14 cellular contexts compared by ENCODE assay signal in genomic region chr11:64123102-64123434, GRCh38. TPM values are rescaled to one million over a fixed set of nuclear protein-coding genes. Genes with fewer than 3 reads are reported as not detected.
DNase-seq lines count a peak whose midpoint lies in the region; ATAC-seq and TF ChIP-seq lines count a peak whose summit lies in the region.
"Had no signal": no experiment of that assay in that cellular context is flagged by ENCODE, and none has a peak within 500 bp of the region (broad histone marks: within the 10 kb centered on the region; RNA-seq: fewer than 3 reads in every experiment).

No MANE protein-coding gene starts in this region.

- H3K36me3 ChIP-seq in A673 (ENCODE audit: insufficient read depth, low read length, poor library complexity, severe bottlenecking) (no peaks in the 10 kb centered on the region), SK-N-MC (ENCODE audit: insufficient read depth, low read length) (no peaks in the 10 kb centered on the region), lung (ENCODE audit: control insufficient read depth in 2 of 2, insufficient read depth in 2 of 2, low read length in 2 of 2) (no peaks in the 10 kb centered on the region)
- H3K36me3 ChIP-seq: vagina had no signal

- ATAC-seq in lung (ENCODE audit: insufficient read depth, low FRiP score): no peak
- no peak for ATAC-seq in naive thymus-derived CD8-positive, alpha-beta T cell
- ATAC-seq: activated naive CD4-positive, alpha-beta T cell treated with anti-CD3 and anti-CD28 coated beads, Interleukin-2, amount 50 U/mL, for 72 hours; esophagus mucosa had no signal

- H3K4me1 ChIP-seq in A673 (ENCODE audit: insufficient read depth, low read length, poor library complexity, severe bottlenecking) (peaks cover 52% of the 10 kb centered on the region), lung (ENCODE audit: control insufficient read depth in 2 of 2, insufficient read depth in 2 of 2, low read length in 2 of 2) (no peaks in the 10 kb centered on the region)

- H3K4me1 Mint-ChIP-seq in naive thymus-derived CD8-positive, alpha-beta T cell: peaks cover 0 to 14% (median 5%) of the 10 kb centered on the region in 4 donors
- H3K4me1 Mint-ChIP-seq in activated naive CD8-positive, alpha-beta T cell treated with anti-CD3 and anti-CD28 coated beads for 36 hours: peaks cover 7% of the 10 kb centered on the region

- no TSS peak for BruUV-seq in A673 (replicated peaks; lab: Mats Ljungman, UMichigan)

- H3K27ac Mint-ChIP-seq in naive thymus-derived CD8-positive, alpha-beta T cell: no peak overlapping the region
- H3K27ac Mint-ChIP-seq in activated naive CD8-positive, alpha-beta T cell treated with anti-CD3 and anti-CD28 coated beads for 36 hours: no peak overlapping the region
- H3K27ac Mint-ChIP-seq: activated naive CD4-positive, alpha-beta T cell treated with anti-CD3 and anti-CD28 coated beads, Interleukin-2, amount 50 U/mL, for 72 hours had no signal

- no peak for DNase-seq in A673 (ENCODE audit: low spot score)
- DNase-seq in NCI-H1105 (lab: John Stamatoyannopoulos, UW): peak; percentile 71
- no peak for DNase-seq in SK-N-MC (ENCODE audit: low read depth, low spot score)
- peak; percentile 78 for DNase-seq in lung (ENCODE audit: low spot score)
- DNase-seq in naive thymus-derived CD8-positive, alpha-beta T cell: no peak
- DNase-seq in KBM-7: no peak
- no peak for DNase-seq in activated naive CD8-positive, alpha-beta T cell treated with anti-CD3 and anti-CD28 coated beads for 36 hours
- no peak for DNase-seq in iPS-NIHi11 (ENCODE audit: low spot score)
- DNase-seq: GOT3; Karpas-422; stimulated activated CD4-positive, alpha-beta T cell treated with anti-CD3 and anti-CD28 coated beads, Interleukin-1b, Interleukin-23, amount 100 ng/mL, for 48 hours had no signal

- H3K4me3 ChIP-seq in A673 (ENCODE audit: low read depth, low read length, poor library complexity, severe bottlenecking): no peak overlapping the region
- H3K4me3 ChIP-seq in SK-N-MC: peak overlapping the region; percentile 40; the same call in 1 of the 2 replicates
- H3K4me3 ChIP-seq in lung: no peak overlapping the region
- H3K4me3 ChIP-seq: vagina had no signal

- no peaks in the 10 kb centered on the region for H3K36me3 Mint-ChIP-seq in naive thymus-derived CD8-positive, alpha-beta T cell
- H3K36me3 Mint-ChIP-seq in activated naive CD8-positive, alpha-beta T cell treated with anti-CD3 and anti-CD28 coated beads for 36 hours: no peaks in the 10 kb centered on the region
- H3K36me3 Mint-ChIP-seq: activated naive CD4-positive, alpha-beta T cell treated with anti-CD3 and anti-CD28 coated beads, Interleukin-2, amount 50 U/mL, for 72 hours had no signal

- no peak overlapping the region for H3K9ac ChIP-seq in SK-N-MC (ENCODE audit: insufficient read length)

- intact Hi-C loops in A673 (cut with micrococcal nuclease; ENCODE audit: unreplicated experiment): no loop called here

- no peaks in the 10 kb centered on the region for H3K27me3 Mint-ChIP-seq in naive thymus-derived CD8-positive, alpha-beta T cell
- no peaks in the 10 kb centered on the region for H3K27me3 Mint-ChIP-seq in activated naive CD8-positive, alpha-beta T cell treated with anti-CD3 and anti-CD28 coated beads for 36 hours

- TF ChIP-seq CTCF in A673 (conservative IDR thresholded peaks at IDR 0.05; ENCODE audit: low read depth, low read length): no peak
- no peak for TF ChIP-seq CTCF in lung (IDR thresholded peaks at IDR 0.05; ENCODE audit: control extremely low read depth, extremely low read depth)

- H3K27ac ChIP-seq in A673 (ENCODE audit: low read depth, low read length, poor library complexity, severe bottlenecking) (peak overlapping the region; percentile 46), SK-N-MC (peak overlapping the region; percentile 83), lung (ENCODE audit: low read depth in 1 of 2, low read length in 1 of 2) (peak overlapping the region in 1 of 2 donors; percentile 24)
- H3K27ac ChIP-seq: vagina had no signal

- in situ Hi-C loops in KBM-7 (cut with MboI; ENCODE audit: low pct_unique_long_range_greater_than_20kb, low sequenced_read_pairs): no loop called here

- H3K9me3 Mint-ChIP-seq in naive thymus-derived CD8-positive, alpha-beta T cell: no peaks in the 10 kb centered on the region
- no peaks in the 10 kb centered on the region for H3K9me3 Mint-ChIP-seq in activated naive CD8-positive, alpha-beta T cell treated with anti-CD3 and anti-CD28 coated beads for 36 hours
- H3K9me3 Mint-ChIP-seq: activated naive CD4-positive, alpha-beta T cell treated with anti-CD3 and anti-CD28 coated beads, Interleukin-2, amount 50 U/mL, for 72 hours had no signal

- H3K4me3 Mint-ChIP-seq in naive thymus-derived CD8-positive, alpha-beta T cell: no peak overlapping the region
- H3K4me3 Mint-ChIP-seq in activated naive CD8-positive, alpha-beta T cell treated with anti-CD3 and anti-CD28 coated beads for 36 hours: no peak overlapping the region

- POLR2A ChIA-PET in A673 (lab: Charles Lee; ENCODE audit: low non-redundant PET): no interaction called here
- POLR2A ChIA-PET in naive thymus-derived CD8-positive, alpha-beta T cell (lab: Charles Lee): no interaction called here

- H3K9me3 ChIP-seq in A673 (ENCODE audit: low read depth, low read length, poor library complexity, severe bottlenecking): no peaks in the 10 kb centered on the region
- H3K9me3 ChIP-seq in SK-N-MC (ENCODE audit: low read depth, low read length): no peaks in the 10 kb centered on the region
- H3K9me3 ChIP-seq in lung (ENCODE audit: control insufficient read depth in 2 of 2, insufficient read depth in 1 of 2, low read length in 1 of 2): no peaks in the 10 kb centered on the region
- H3K9me3 ChIP-seq: vagina had no signal

- CTCF ChIA-PET in A673 (lab: Charles Lee): no interaction called here

- H3K27me3 ChIP-seq in A673 (replicated peaks; ENCODE audit: insufficient read depth, low read depth, low read length, poor library complexity) (no peaks in the 10 kb centered on the region), lung (ENCODE audit: control insufficient read depth, insufficient read depth) (no peaks in the 10 kb centered on the region)
- H3K27me3 ChIP-seq: vagina had no signal

- WGBS in lung, 2 donors: 59 to 78% methylated on average over 16 of the region's 16 CpGs

RNA-seq across cellular contexts. Expression of gene MACROD1, which starts 42.8 kb away (rescaled TPM):
- 28.7 and 32.6 TPM in 2 replicates for total RNA-seq in A673 (2021)
- total RNA-seq in lung: 10 to 100 TPM; 13.6 to 24.5 TPM
- polyA plus RNA-seq in lung: 10 to 100 TPM in 1 of 2 donors, 1 to 10 TPM in 1; 9.9 to 70.0 TPM
- total RNA-seq in naive thymus-derived CD8-positive, alpha-beta T cell: 10 to 100 TPM; 10.8 to 14.4 TPM
- polyA plus RNA-seq in naive thymus-derived CD8-positive, alpha-beta T cell: 10 to 100 TPM in 2 of 3 donors, 1 to 10 TPM in 1; 7.3 to 14.4 (median 10.7) TPM
- total RNA-seq in activated naive CD8-positive, alpha-beta T cell treated with anti-CD3 and anti-CD28 coated beads for 36 hours: 10 to 100 TPM; 27.6 to 29.6 TPM

Comparison
In these comparisons a context has a peak if more than half of its experiments do, and no peak if none do; other contexts are left out.
1. DNase-seq: peak in NCI-H1105 (single experiment) and lung (single experiment); none in A673 (single experiment), SK-N-MC (single experiment), naive thymus-derived CD8-positive, alpha-beta T cell (0 of 10), KBM-7 (single experiment), activated naive CD8-positive, alpha-beta T cell treated with anti-CD3 and anti-CD28 coated beads for 36 hours (single experiment) and iPS-NIHi11 (single experiment).